8 cellular contexts compared by ENCODE assay signal in the genomic region with DNA sequence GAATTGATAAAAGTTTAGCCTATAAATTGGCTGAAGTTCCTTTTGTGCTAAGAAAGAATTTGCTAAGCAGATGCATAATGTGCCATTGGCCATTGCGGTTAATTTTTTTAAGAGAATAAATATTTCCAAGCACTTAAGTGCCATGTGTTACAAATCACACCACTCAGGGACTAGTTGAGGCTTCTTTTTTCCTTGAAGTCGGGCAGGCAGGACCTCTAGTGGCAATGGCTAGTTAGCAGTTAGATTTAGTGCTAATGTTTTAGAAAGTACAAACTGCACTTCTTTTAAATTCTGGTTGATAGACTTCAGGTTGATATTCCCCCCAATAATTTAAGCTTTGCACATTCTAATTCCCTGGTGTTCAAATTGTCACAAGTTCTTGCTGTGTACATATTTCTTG.
DNase-seq lines count a peak whose midpoint lies in the region; ATAC-seq and TF ChIP-seq lines count a peak whose summit lies in the region.

No MANE protein-coding gene starts in this region.

- H3K27me3 ChIP-seq in cardiac muscle cell (no peaks in the 10 kb centered on the region), right cardiac atrium (ENCODE audit: control insufficient read depth, insufficient read depth) (no peaks in the 10 kb centered on the region), foreskin keratinocyte (no peaks in the 10 kb centered on the region)

- H3K4me1 ChIP-seq in cardiac muscle cell (ENCODE audit: low read depth) (no peaks in the 10 kb centered on the region), right cardiac atrium (ENCODE audit: control insufficient read depth, insufficient read depth, low read length) (no peaks in the 10 kb centered on the region), foreskin keratinocyte (no peaks in the 10 kb centered on the region)

- TF ChIP-seq CTCF in cardiac muscle cell (IDR thresholded peaks at IDR 0.05; ENCODE audit: low read depth, low read length) (peak; percentile 55), foreskin keratinocyte (conservative IDR thresholded peaks at IDR 0.05) (peak; percentile 54)

- no peak overlapping the region for H3K27ac ChIP-seq in cardiac muscle cell
- H3K27ac ChIP-seq in right cardiac atrium (ENCODE audit: low read length): no peak overlapping the region
- no peak overlapping the region for H3K27ac ChIP-seq in foreskin keratinocyte

- peak; percentile 40 to 51 for DNase-seq in cardiac muscle cell (ENCODE audit: low read depth in 1 of 2, low spot score in 1 of 2)
- no peak for DNase-seq in right cardiac atrium
- peak; percentile 22 for DNase-seq in RPMI8226
- peak in 1 of 2 donors; percentile 11 for DNase-seq in foreskin keratinocyte
- peak; percentile 83 for DNase-seq in superior temporal gyrus (ENCODE audit: extremely low spot score)
- DNase-seq in NCI-H1417 treated with DMSO at 0.1 percent for 48 hours (lab: John Stamatoyannopoulos, UW): no peak
- DNase-seq in activated naive CD4-positive, alpha-beta T cell treated with anti-CD3 and anti-CD28 coated beads, Interleukin-2, amount 50 U/mL, for 16 hours: no peak
- DNase-seq in activated CD4-positive, CD25-positive, alpha-beta regulatory T cell treated with anti-CD3 and anti-CD28 coated beads, Interleukin-2, amount 50 U/mL, for 72 hours: no peak

- H3K9me3 ChIP-seq in cardiac muscle cell (ENCODE audit: low read depth) (no peaks in the 10 kb centered on the region), right cardiac atrium (ENCODE audit: control insufficient read depth, low read length) (no peaks in the 10 kb centered on the region)

- WGBS in right cardiac atrium: 29% methylated on average over 2 of the region's 2 CpGs

- H3K4me3 ChIP-seq in cardiac muscle cell (no peak overlapping the region), right cardiac atrium (ENCODE audit: low read length) (no peak overlapping the region)

- intact Hi-C loops in right cardiac atrium (cut with DNase I): no loop called here

- no peak for ATAC-seq in right cardiac atrium
- peak; percentile 39 for ATAC-seq in foreskin keratinocyte

- no peaks in the 10 kb centered on the region for H3K36me3 ChIP-seq in cardiac muscle cell

Comparison
In these comparisons a context has a peak if more than half of its experiments do, and no peak if none do; other contexts are left out.
1. DNase-seq: peak in cardiac muscle cell (2 of 2), RPMI8226 (single experiment) and superior temporal gyrus (single experiment); none in right cardiac atrium (0 of 3), NCI-H1417 treated with DMSO at 0.1 percent for 48 hours (single experiment), activated naive CD4-positive, alpha-beta T cell treated with anti-CD3 and anti-CD28 coated beads, Interleukin-2, amount 50 U/mL, for 16 hours (single experiment) and activated CD4-positive, CD25-positive, alpha-beta regulatory T cell treated with anti-CD3 and anti-CD28 coated beads, Interleukin-2, amount 50 U/mL, for 72 hours (single experiment).